9 cellular contexts compared by ENCODE assay signal in the genomic region with DNA sequence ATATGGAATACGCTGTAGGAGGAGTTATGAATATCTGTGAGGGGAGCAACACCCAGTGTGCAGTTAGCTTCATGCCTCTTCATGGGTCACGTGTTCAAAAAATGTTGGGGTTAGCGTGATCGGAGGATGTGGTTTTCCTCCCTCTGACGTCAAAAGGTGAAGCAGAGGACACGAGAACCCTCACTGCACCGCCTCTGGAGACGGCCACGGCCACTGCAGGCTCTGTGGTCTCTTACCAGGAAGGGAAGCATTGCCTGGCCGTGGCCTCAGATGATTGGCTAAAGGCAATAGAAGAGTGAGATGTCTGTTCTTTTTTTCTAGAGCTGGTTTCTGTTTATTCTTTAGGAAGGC. TPM values are rescaled to one million over a fixed set of nuclear protein-coding genes. Genes with fewer than 3 reads are reported as not detected.
DNase-seq lines count a peak whose midpoint lies in the region; FAIRE-seq and TF ChIP-seq lines count a peak whose summit lies in the region.
"Had no signal": no experiment of that assay in that cellular context is flagged by ENCODE, and none has a peak within 500 bp of the region (broad histone marks: within the 10 kb centered on the region; RNA-seq: fewer than 3 reads in every experiment).

No MANE protein-coding gene starts in this region.

- H3K4me3 ChIP-seq in choroid plexus epithelial cell (ENCODE audit: low read depth, low read length) (no peak overlapping the region), ovary (no peak overlapping the region)
- H3K4me3 ChIP-seq: gastrocnemius medialis had no signal

- H3K27me3 ChIP-seq in ovary, result no peaks in the 10 kb centered on the region
- H3K27me3 ChIP-seq: gastrocnemius medialis had no signal

- TF ChIP-seq CTCF in choroid plexus epithelial cell (conservative IDR thresholded peaks at IDR 0.05; ENCODE audit: low read depth, low read length) (peak; percentile 17), ovary (IDR thresholded peaks at IDR 0.05) (no peak)

- H3K36me3 ChIP-seq in ovary, result no peaks in the 10 kb centered on the region
- H3K36me3 ChIP-seq: gastrocnemius medialis had no signal

- FAIRE-seq in GM12891 (lab: Jason Lieb, UNC), result peak; percentile 97

- no peak for DNase-seq in GM12891 (ENCODE audit: insufficient read length, low spot score)
- peak; percentile 45 for DNase-seq in activated CD4-positive, alpha-beta T cell treated with anti-CD3 and anti-CD28 coated beads for 1 hour
- peak; percentile 85 for DNase-seq in choroid plexus epithelial cell (ENCODE audit: low read depth)
- peak; percentile 21 to 38 for DNase-seq in stimulated activated CD4-positive, alpha-beta T cell treated with anti-CD3 and anti-CD28 coated beads, Interleukin-12 subunit alpha, Interleukin-12 subunit beta, amount 100 ng/mL, for 24 hours (ENCODE audit: low read depth in 2 of 2)
- DNase-seq in DMS79 treated with DMSO at 0.1 percent for 48 hours (lab: John Stamatoyannopoulos, UW), result no peak
- no peak for DNase-seq in NCI-H510A (lab: John Stamatoyannopoulos, UW)
- DNase-seq in NCI-H526 (lab: John Stamatoyannopoulos, UW), result no peak
- DNase-seq in ovary, result no peak

- intact Hi-C loops in ovary (cut with DNase I), result no loop called here

- 54 to 68% (median 67%) methylated on average over 10 of the region's 10 CpGs for WGBS in ovary, 3 donors

- TF ChIP-seq EP300 in ovary (IDR thresholded peaks at IDR 0.05), result no peak

- no peak overlapping the region for H3K27ac ChIP-seq in ovary
- H3K27ac ChIP-seq: gastrocnemius medialis had no signal

- 0 out of 2 replicates have a peak, but pooled peaks have one; percentile 43 for TF ChIP-seq POLR2A in GM12891 (IDR thresholded peaks at IDR 0.05; ENCODE audit: low read depth, low read length)
- TF ChIP-seq POLR2A in ovary (IDR thresholded peaks at IDR 0.05), result no peak

- peaks cover 7% of the 10 kb centered on the region for H3K4me1 ChIP-seq in ovary (ENCODE audit: insufficient read depth)

- no peaks in the 10 kb centered on the region for H3K9me3 ChIP-seq in ovary
- H3K9me3 ChIP-seq: gastrocnemius medialis had no signal

TF ChIP-seq in GM12891, 5 proteins besides CTCF, POLR2A, EP300 and RAD21:
- TF ChIP-seq POU2F2 (IDR thresholded peaks at IDR 0.05; ENCODE audit: low read depth, low read length) (0 out of 2 replicates have a peak, but pooled peaks have one; percentile 65), SPI1 (IDR thresholded peaks at IDR 0.05; ENCODE audit: low read depth, low read length) (0 out of 2 replicates have a peak, but pooled peaks have one; percentile 17), POLR2AphosphoS5 (IDR thresholded peaks at IDR 0.05; ENCODE audit: low read depth, low read length) (peak; percentile 61), PAX5 (IDR thresholded peaks at IDR 0.05; ENCODE audit: insufficient read depth, low read length, severe bottlenecking) (no peak), TAF1 (IDR thresholded peaks at IDR 0.05; ENCODE audit: low read depth, low read length) (no peak)

RNA-seq across cellular contexts. Expression of a gene that starts 28.9 kb away (rescaled TPM):
- not detected for polyA plus RNA-seq in GM12891 (2012; ENCODE audit: low read depth, missing spikeins)
- total RNA-seq in ovary, result not detected
- not detected for polyA plus RNA-seq in ovary
- total RNA-seq: gastrocnemius medialis had no signal

RNA-seq across cellular contexts. Expression of a gene that starts 29.0 kb away (rescaled TPM):
- 42.3 TPM for polyA plus RNA-seq in GM12891 (2012; ENCODE audit: low read depth, missing spikeins)
- 10 to 100 TPM; 28.3 to 63.2 (median 39.1) TPM for total RNA-seq in ovary
- 10 to 100 TPM; 13.3 to 35.2 TPM for polyA plus RNA-seq in ovary

Comparison
In these comparisons a context has a peak if more than half of its experiments do, and no peak if none do; other contexts are left out.
1. DNase-seq: peak in activated CD4-positive, alpha-beta T cell treated with anti-CD3 and anti-CD28 coated beads for 1 hour (single experiment), choroid plexus epithelial cell (single experiment) and stimulated activated CD4-positive, alpha-beta T cell treated with anti-CD3 and anti-CD28 coated beads, Interleukin-12 subunit alpha, Interleukin-12 subunit beta, amount 100 ng/mL, for 24 hours (2 of 2); none in GM12891 (single experiment), DMS79 treated with DMSO at 0.1 percent for 48 hours (single experiment), NCI-H510A (single experiment), NCI-H526 (0 of 2) and ovary (0 of 5).